In genomic region chr19:54190503-54190941, GRCh38 we compare ENCODE assay signal across 8 cellular contexts. TPM values are rescaled to one million over a fixed set of nuclear protein-coding genes. Genes with fewer than 3 reads are reported as not detected.
DNase-seq lines count a peak whose midpoint lies in the region; ATAC-seq and TF ChIP-seq lines count a peak whose summit lies in the region.

No MANE protein-coding gene starts in this region.

- DNase-seq in Calu3: peak; percentile 100
- peak; percentile 100 for DNase-seq in OCI-M1 (lab: John Stamatoyannopoulos, UW)
- peak; percentile 100 for DNase-seq in activated T-cell treated with anti-CD3 and anti-CD28 coated beads for 48 hours (ENCODE audit: low read depth)
- peak; percentile 62 for DNase-seq in epidermal melanocyte (ENCODE audit: insufficient read length, low spot score)
- peak; percentile 98 for DNase-seq in middle frontal gyrus (ENCODE audit: extremely low spot score, low spot score)
- DNase-seq in stimulated activated CD8-positive, alpha-beta memory T cell treated with anti-CD3 and anti-CD28 coated beads, Interleukin-15, amount 100 ng/mL, for 48 hours (ENCODE audit: low read depth in 2 of 2): peak; percentile 99 to 100

- peaks cover 27% of the 10 kb centered on the region for H3K4me1 Mint-ChIP-seq in Calu3 (ENCODE audit: low read depth, unreplicated experiment)

- no peak for TF ChIP-seq RAD21 in Ishikawa (IDR thresholded peaks at IDR 0.05; ENCODE audit: low read depth)

- intact Hi-C loops in Calu3 (cut with micrococcal nuclease; ENCODE audit: unreplicated experiment): no loop called here

- H3K4me3 Mint-ChIP-seq in Calu3 (ENCODE audit: low read depth, unreplicated experiment): peak overlapping the region; percentile 82

- no peaks in the 10 kb centered on the region for H3K27me3 Mint-ChIP-seq in Calu3 (ENCODE audit: unreplicated experiment)

- ATAC-seq in GM21717 (IDR thresholded peaks at IDR 0.05; ENCODE audit: unreplicated experiment): peak; percentile 48

- BruUV-seq in Calu3 (replicated peaks; lab: Mats Ljungman, UMichigan): no TSS peak

- CTCF ChIA-PET in Calu3 (lab: Charles Lee): interaction anchor here (1.0 to 3.7 kb wide), 6 partner anchors 10 to 398 kb away, joined by 3 to 35 read pairs (median 6); partner anchors contain the start of genes RPS9 and TMC4

- H3K9me3 Mint-ChIP-seq in Calu3 (ENCODE audit: low read depth, unreplicated experiment): no peaks in the 10 kb centered on the region

- H3K27ac Mint-ChIP-seq in Calu3 (ENCODE audit: unreplicated experiment): peak overlapping the region; percentile 93

- no peak for TF ChIP-seq EP300 in Ishikawa (IDR thresholded peaks at IDR 0.05; ENCODE audit: borderline replicate concordance)

- H3K36me3 Mint-ChIP-seq in Calu3 (ENCODE audit: insufficient read depth, unreplicated experiment): peaks cover 92% of the 10 kb centered on the region

- no peak for TF ChIP-seq CTCF in Calu3 (IDR thresholded peaks at IDR 0.05; ENCODE audit: unreplicated experiment)

TF ChIP-seq in Ishikawa, 13 proteins besides CTCF, POLR2A, EP300 and RAD21:
- TF ChIP-seq CREB1 (IDR thresholded peaks at IDR 0.05; ENCODE audit: low read depth): peak; percentile 66
- no peak for TF ChIP-seq TEAD4 (IDR thresholded peaks at IDR 0.05)

RNA-seq across cellular contexts. Expression of gene TSEN34, which starts 0.6 kb away (rescaled TPM):
- total RNA-seq in Calu3 (2022): 52.2 and 53.0 TPM in 2 replicates

RNA-seq across cellular contexts. Expression of gene MBOAT7, which starts 1.1 kb away (rescaled TPM):
- 287 and 323 TPM in 2 replicates for total RNA-seq in Calu3 (2022)

RNA-seq across cellular contexts. Expression of gene RPS9, which starts 10.1 kb away (rescaled TPM):
- 825 and 841 TPM in 2 replicates for total RNA-seq in Calu3 (2022)

RNA-seq across cellular contexts. Expression of gene TMC4, which starts 17.6 kb away (rescaled TPM):
- total RNA-seq in Calu3 (2022): 157 and 166 TPM in 2 replicates

RNA-seq across cellular contexts. Expression of gene LENG1, which starts 31.0 kb away (rescaled TPM):
- total RNA-seq in Calu3 (2022): 9.9 and 10.7 TPM in 2 replicates

Comparison
In these comparisons a context has a peak if more than half of its experiments do, and no peak if none do; other contexts are left out.
1. Peak in every context shown above with its lines: DNase-seq and ATAC-seq.